ENCODE assay signal across 15 cellular contexts in the genomic region with DNA sequence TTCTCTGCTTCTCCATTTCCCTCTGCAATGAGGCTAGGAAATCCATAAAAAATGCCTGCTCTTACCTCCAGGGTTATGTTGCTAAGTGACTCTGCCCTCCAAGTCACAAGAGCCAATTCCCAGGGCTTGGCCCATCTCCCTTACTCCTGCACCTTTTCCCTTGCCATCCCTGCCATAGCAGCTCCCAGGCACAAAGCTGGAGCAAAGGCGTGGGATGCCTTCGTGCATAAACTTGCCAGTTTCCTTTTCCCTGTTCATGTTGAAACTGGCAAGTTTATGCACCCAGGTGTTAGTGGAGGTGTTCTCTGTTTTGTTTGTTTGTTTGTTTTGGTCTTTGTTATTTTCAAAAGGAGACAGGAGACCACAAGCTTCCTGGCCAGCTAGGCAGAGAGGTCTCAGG.
"Had no signal": no experiment of that assay in that cellular context is flagged by ENCODE, and none has a peak within 500 bp of the region (broad histone marks: within the 10 kb centered on the region; RNA-seq: fewer than 3 reads in every experiment).

No MANE protein-coding gene starts in this region.

- H3K79me2 ChIP-seq: parathyroid adenoma had no signal

- H3K4me1 ChIP-seq: heart left ventricle, parathyroid adenoma had no signal

- H3K27me3 ChIP-seq: heart left ventricle had no signal

- ATAC-seq: heart left ventricle, natural killer cell had no signal

- H3K4me3 ChIP-seq: coronary artery, heart left ventricle had no signal

- H3K36me3 ChIP-seq: heart left ventricle had no signal

- DNase-seq: effector CD4-positive, alpha-beta T cell; endodermal cell; heart left ventricle; hippocampal formation; kidney glomerular epithelial cell; natural killer cell; occipital lobe; small intestine; stimulated activated CD4-positive, alpha-beta T cell treated with anti-CD3 and anti-CD28 coated beads, Interleukin-2, amount 100 ng/mL, for 48 hours; stimulated activated naive CD4-positive, alpha-beta T cell treated with Interleukin-2 at 50 U/mL for 16 hours had no signal

- H2AFZ ChIP-seq: parathyroid adenoma had no signal

- FAIRE-seq: endothelial cell of umbilical vein, frontal cortex, small intestine, urothelium cell line had no signal

- H3K27ac ChIP-seq: coronary artery, heart left ventricle, parathyroid adenoma had no signal

- H3K9ac ChIP-seq: parathyroid adenoma had no signal
